Comparison of ENCODE assay signal across 26 cellular contexts in genomic region chr4:74057588-74057987, GRCh38. TPM values are rescaled to one million over a fixed set of nuclear protein-coding genes. Genes with fewer than 3 reads are reported as not detected.
DNase-seq lines count a peak whose midpoint lies in the region; ATAC-seq and TF ChIP-seq lines count a peak whose summit lies in the region.
"Had no signal": no experiment of that assay in that cellular context is flagged by ENCODE, and none has a peak within 500 bp of the region (broad histone marks: within the 10 kb centered on the region; RNA-seq: fewer than 3 reads in every experiment).

No MANE protein-coding gene starts in this region.

- peaks cover 0 to 4% (median 0%) of the 10 kb centered on the region in 7 donors for H3K9me3 Mint-ChIP-seq in CD14-positive monocyte
- H3K9me3 Mint-ChIP-seq in GM23338 = peaks cover 3% of the 10 kb centered on the region; the same call in 1 of the 3 replicates
- peaks cover 14% of the 10 kb centered on the region for H3K9me3 Mint-ChIP-seq in WTC11
- H3K9me3 Mint-ChIP-seq: activated B cell treated with CpG ODN at 0.5 μM for 24 hours had no signal

- no peak overlapping the region for H2BK5ac ChIP-seq in mesenchymal stem cell (ENCODE audit: low read depth, low read length, poor library complexity, severe bottlenecking)

- H3K27me3 Mint-ChIP-seq in CD14-positive monocyte (ENCODE audit: low read depth in 3 of 3) (peaks cover 0 to 3% (median 0%) of the 10 kb centered on the region in 3 donors), GM23338 (ENCODE audit: insufficient read depth, low read depth, poor library complexity) (no peaks in the 10 kb centered on the region), WTC11 (ENCODE audit: low read depth) (no peaks in the 10 kb centered on the region)
- H3K27me3 Mint-ChIP-seq: activated CD8-positive, alpha-beta memory T cell treated with anti-CD3 and anti-CD28 coated beads, Interleukin-2, amount 10 ng/mL, durations not matched to agents 7 days and 5 days; CD4-positive, CD25-positive, alpha-beta regulatory T cell had no signal

- CTCF ChIA-PET in HEK293 (lab: Yijun Ruan, JAX) = no interaction called here
- CTCF ChIA-PET in WTC11 (lab: Charles Lee) = no interaction called here

- H2AFZ ChIP-seq in mesenchymal stem cell (ENCODE audit: low read depth, low read length) (no peak overlapping the region), GM23338 (no peak overlapping the region)
- H2AFZ ChIP-seq: parathyroid adenoma had no signal

- no peaks in the 10 kb centered on the region for H3F3A ChIP-seq in GM23338 (replicated peaks; ENCODE audit: low read depth)

- no peak overlapping the region for H2BK15ac ChIP-seq in mesenchymal stem cell (ENCODE audit: low read depth, poor library complexity, severe bottlenecking)

- POLR2A ChIA-PET in HEK293 (lab: Yijun Ruan, JAX) (no interaction called here), WTC11 (lab: Charles Lee) (no interaction called here)

- no peak overlapping the region for H4K8ac ChIP-seq in mesenchymal stem cell (ENCODE audit: low read length)

- WGBS in mesenchymal stem cell = 86% methylated on average over 1 of the region's 1 CpG

- no peak for ATAC-seq in GM23338
- no peak for ATAC-seq in WTC11
- ATAC-seq: activated CD8-positive, alpha-beta memory T cell treated with anti-CD3 and anti-CD28 coated beads, Interleukin-2, amount 10 ng/mL, durations not matched to agents 7 days and 5 days; body of pancreas had no signal

- H3K4me2 ChIP-seq in mesenchymal stem cell (ENCODE audit: low read length, poor library complexity, severe bottlenecking) (no peak overlapping the region), GM23338 (no peak overlapping the region)

- H3K4me1 ChIP-seq in HEK293 (ENCODE audit: control insufficient read depth, insufficient read depth, low read length) (no peaks in the 10 kb centered on the region; the same call in 1 of the 2 replicates), mesenchymal stem cell (ENCODE audit: control insufficient read depth, insufficient read depth, low read depth, low read length) (no peaks in the 10 kb centered on the region), GM23338 (ENCODE audit: insufficient read depth) (peaks cover 16% of the 10 kb centered on the region)
- H3K4me1 ChIP-seq: body of pancreas, parathyroid adenoma, right atrium auricular region had no signal

- no peak overlapping the region for H2AK5ac ChIP-seq in mesenchymal stem cell (ENCODE audit: low read length, severe bottlenecking)

- no peaks in the 10 kb centered on the region for H3K36me3 ChIP-seq in HEK293 (ENCODE audit: control insufficient read depth in 2 of 2, insufficient read depth in 1 of 2, low read length in 2 of 2)
- no peaks in the 10 kb centered on the region for H3K36me3 ChIP-seq in SK-N-MC (ENCODE audit: insufficient read depth, low read length)
- H3K36me3 ChIP-seq in mesenchymal stem cell (ENCODE audit: control insufficient read depth in 1 of 2, insufficient read depth in 2 of 2, low read depth in 1 of 2, low read length in 2 of 2) = no peaks in the 10 kb centered on the region
- H3K36me3 ChIP-seq in GM23338 (ENCODE audit: insufficient read depth) = no peaks in the 10 kb centered on the region
- H3K36me3 ChIP-seq: right atrium auricular region had no signal

- H3K79me2 ChIP-seq in GM23338 (replicated peaks; ENCODE audit: insufficient read depth) = no peaks in the 10 kb centered on the region
- H3K79me2 ChIP-seq: parathyroid adenoma had no signal

- no peak overlapping the region for H3K23ac ChIP-seq in mesenchymal stem cell (ENCODE audit: low read length in 2 of 2)

- H3K4me3 ChIP-seq in HEK293 (ENCODE audit: low read depth, low read length) (no peak overlapping the region), SK-N-MC (no peak overlapping the region), mesenchymal stem cell (ENCODE audit: insufficient read depth in 1 of 2, low read depth in 1 of 2, low read length in 2 of 2) (no peak overlapping the region), GM23338 (no peak overlapping the region)
- H3K4me3 ChIP-seq: body of pancreas, lung, right atrium auricular region had no signal

- H4K20me1 ChIP-seq in GM23338 (replicated peaks; ENCODE audit: insufficient read depth) = no peaks in the 10 kb centered on the region

- H2BK12ac ChIP-seq in mesenchymal stem cell (ENCODE audit: low read length in 2 of 2) = no peak overlapping the region

- no peak overlapping the region for H4K91ac ChIP-seq in mesenchymal stem cell (ENCODE audit: low read length)

- DNase-seq in CD14-positive monocyte (ENCODE audit: low spot score) (no peak), SK-N-MC (ENCODE audit: low read depth, low spot score) (no peak), mesenchymal stem cell (peak; percentile 10), GM23338 (ENCODE audit: low spot score) (no peak), hepatic stellate cell (ENCODE audit: low spot score) (no peak), WTC11 (ENCODE audit: low spot score) (no peak)
- DNase-seq: activated B cell treated with CpG ODN at 0.5 μM for 24 hours; activated CD4-positive, alpha-beta T cell treated with anti-CD3 and anti-CD28 coated beads, Interleukin-2, amount 50 U/mL, for 1 hour; activated CD8-positive, alpha-beta memory T cell treated with anti-CD3 and anti-CD28 coated beads, Interleukin-2, amount 10 ng/mL, durations not matched to agents 7 days and 5 days; activated naive CD4-positive, alpha-beta T cell; activated T-cell treated with anti-CD3 and anti-CD28 coated beads, Interleukin-2, amount 50 U/mL, for 48 hours; body of pancreas; CD4-positive, CD25-positive, alpha-beta regulatory T cell; DMS 273 treated with DMSO at 0.1 percent for 48 hours; GOT3; NCI-H446 treated with DMSO at 0.1 percent for 48 hours; SHP77; stimulated activated CD4-positive, alpha-beta T cell treated with anti-CD3 and anti-CD28 coated beads, Interleukin-2, amount 100 ng/mL, for 48 hours; SW 1271; T1000; trophoblast cell had no signal

- H3K36me3 Mint-ChIP-seq in CD14-positive monocyte = no peaks in the 10 kb centered on the region
- H3K36me3 Mint-ChIP-seq in GM23338 (ENCODE audit: low read depth) = peaks cover 6% of the 10 kb centered on the region; the same call in 1 of the 3 replicates
- peaks cover 8% of the 10 kb centered on the region for H3K36me3 Mint-ChIP-seq in WTC11
- H3K36me3 Mint-ChIP-seq: activated CD8-positive, alpha-beta memory T cell treated with anti-CD3 and anti-CD28 coated beads, Interleukin-2, amount 10 ng/mL, durations not matched to agents 7 days and 5 days; CD4-positive, CD25-positive, alpha-beta regulatory T cell had no signal

- H3K27ac Mint-ChIP-seq in CD14-positive monocyte = peak overlapping the region in 6 of 7 donors; percentile 54 to 87 (median 82)
- no peak overlapping the region; the same call in 1 of the 2 replicates for H3K27ac Mint-ChIP-seq in GM23338
- H3K27ac Mint-ChIP-seq in WTC11 = no peak overlapping the region
- H3K27ac Mint-ChIP-seq: activated B cell treated with CpG ODN at 0.5 μM for 24 hours; activated CD8-positive, alpha-beta memory T cell treated with anti-CD3 and anti-CD28 coated beads, Interleukin-2, amount 10 ng/mL, durations not matched to agents 7 days and 5 days; CD4-positive, CD25-positive, alpha-beta regulatory T cell had no signal

- TF ChIP-seq CTCF in CD14-positive monocyte (IDR thresholded peaks at IDR 0.05) (no peak), HEK293 (tag by site-specific recombination; IDR thresholded peaks at IDR 0.05) (no peak), GM23338 (conservative IDR thresholded peaks at IDR 0.05; ENCODE audit: low read depth in 2 of 2) (no peak), WTC11 (IDR thresholded peaks at IDR 0.05) (no peak)

- H3K79me1 ChIP-seq in mesenchymal stem cell (replicated peaks; ENCODE audit: low read length, poor library complexity, severe bottlenecking) = no peaks in the 10 kb centered on the region

- H3K18ac ChIP-seq in mesenchymal stem cell (ENCODE audit: low read depth in 1 of 2, low read length in 2 of 2) = peak overlapping the region in 1 of 2 experiments; percentile 24

- H3K4me3 Mint-ChIP-seq in CD14-positive monocyte = no peak overlapping the region
- H3K4me3 Mint-ChIP-seq in GM23338 = no peak overlapping the region
- no peak overlapping the region for H3K4me3 Mint-ChIP-seq in WTC11
- H3K4me3 Mint-ChIP-seq: activated B cell treated with CpG ODN at 0.5 μM for 24 hours; activated CD8-positive, alpha-beta memory T cell treated with anti-CD3 and anti-CD28 coated beads, Interleukin-2, amount 10 ng/mL, durations not matched to agents 7 days and 5 days; CD4-positive, CD25-positive, alpha-beta regulatory T cell had no signal

- H3K9ac ChIP-seq in SK-N-MC (ENCODE audit: insufficient read length) (peak overlapping the region; percentile 74), mesenchymal stem cell (ENCODE audit: low read length) (peak overlapping the region; percentile 70)
- H3K9ac ChIP-seq: parathyroid adenoma had no signal

- no peak overlapping the region for H3K27ac ChIP-seq in HEK293 (ENCODE audit: extremely low read depth, low read depth, low read length)
- H3K27ac ChIP-seq in SK-N-MC = peak overlapping the region; percentile 99
- no peak overlapping the region for H3K27ac ChIP-seq in mesenchymal stem cell (ENCODE audit: low read length, poor library complexity, severe bottlenecking)
- no peak overlapping the region for H3K27ac ChIP-seq in GM23338 (ENCODE audit: low read depth)
- H3K27ac ChIP-seq: body of pancreas, parathyroid adenoma, right atrium auricular region had no signal

- intact Hi-C loops in CD14-positive monocyte (cut with micrococcal nuclease) = loop anchor here (2.0 to 5.0 kb wide), 2 partner anchors 40 to 41 kb away; partner anchors contain the start of gene CXCL2 (in 2 of the 2)

- H3K27me3 ChIP-seq in mesenchymal stem cell (ENCODE audit: control insufficient read depth in 1 of 2, insufficient read depth in 1 of 2, low read length in 2 of 2) = no peaks in the 10 kb centered on the region
- no peaks in the 10 kb centered on the region for H3K27me3 ChIP-seq in GM23338 (ENCODE audit: insufficient read depth)
- H3K27me3 ChIP-seq: body of pancreas, right atrium auricular region had no signal

- H3K4me1 Mint-ChIP-seq in CD14-positive monocyte (peaks cover 16% of the 10 kb centered on the region), GM23338 (peaks cover 24% of the 10 kb centered on the region), WTC11 (peaks cover 23% of the 10 kb centered on the region)
- H3K4me1 Mint-ChIP-seq: activated B cell treated with CpG ODN at 0.5 μM for 24 hours; activated CD8-positive, alpha-beta memory T cell treated with anti-CD3 and anti-CD28 coated beads, Interleukin-2, amount 10 ng/mL, durations not matched to agents 7 days and 5 days; CD4-positive, CD25-positive, alpha-beta regulatory T cell had no signal

- no peak overlapping the region for H2BK120ac ChIP-seq in mesenchymal stem cell (ENCODE audit: low read depth, low read length)

- no peak overlapping the region for H3K14ac ChIP-seq in mesenchymal stem cell (ENCODE audit: low read length in 2 of 2)

- 0 out of 2 replicates have a peak, but pooled peaks cover 3% of the 10 kb centered on the region for H3K9me2 ChIP-seq in GM23338 (ENCODE audit: insufficient read depth)

- peak overlapping the region in 1 of 2 experiments; percentile 51 for H3K4ac ChIP-seq in mesenchymal stem cell (ENCODE audit: low read depth in 1 of 2, low read length in 2 of 2)

- H3K9me3 ChIP-seq in HEK293 (ENCODE audit: control insufficient read depth, insufficient read depth, low read depth, low read length) = no peaks in the 10 kb centered on the region
- H3K9me3 ChIP-seq in SK-N-MC (ENCODE audit: low read depth, low read length) = no peaks in the 10 kb centered on the region; the same call in 1 of the 2 replicates
- H3K9me3 ChIP-seq in mesenchymal stem cell (ENCODE audit: control insufficient read depth, low read length) = peaks cover 2% of the 10 kb centered on the region
- H3K9me3 ChIP-seq: body of pancreas, right atrium auricular region had no signal

RNA-seq across cellular contexts. Expression of gene CXCL3, which starts 19.1 kb away (rescaled TPM):
- polyA plus RNA-seq in CD14-positive monocyte (1 to 10 TPM; 2.5 to 4.4 TPM), GM23338 (2016; fragmentation: Nextera tagmentation; extraction: Ambion mirVana) (15.9 and 19.5 TPM in 2 replicates)
- 3.8 TPM for polyA plus RNA-seq in mesenchymal stem cell (2013, experiment 1 of 2)
- 3.3 TPM for polyA plus RNA-seq in mesenchymal stem cell (2013, experiment 2 of 2)
- 3.6 and 8.3 TPM in 2 replicates for total RNA-seq in GM23338 (2014; rRNA removed; shearing (Covaris generic))
- total RNA-seq in WTC11 (2021) = 3.5 to 7.7 TPM (median 7.0 TPM) in 3 replicates
- total RNA-seq: activated B cell treated with CpG ODN at 0.5 μM for 24 hours; activated CD8-positive, alpha-beta memory T cell treated with anti-CD3 and anti-CD28 coated beads, Interleukin-2, amount 10 ng/mL, durations not matched to agents 7 days and 5 days; CD4-positive, CD25-positive, alpha-beta regulatory T cell had no signal
- polyA plus RNA-seq: CD4-positive, CD25-positive, alpha-beta regulatory T cell; neural cell had no signal

RNA-seq across cellular contexts. Expression of gene CXCL2, which starts 41.4 kb away (rescaled TPM):
- 10 to 100 TPM; 13.9 to 18.5 TPM for polyA plus RNA-seq in CD14-positive monocyte
- polyA plus RNA-seq in mesenchymal stem cell (2013, experiment 1 of 2) = 33.7 TPM
- 28.7 TPM for polyA plus RNA-seq in mesenchymal stem cell (2013, experiment 2 of 2)
- 4.2 and 7.8 TPM in 2 replicates for total RNA-seq in GM23338 (2014; rRNA removed; shearing (Covaris generic))
- 3.3 TPM in 2 replicates for polyA plus RNA-seq in GM23338 (2016; fragmentation: Nextera tagmentation; extraction: Ambion mirVana)
- total RNA-seq in WTC11 (2021) = 1.4 to 1.9 TPM (median 1.7 TPM) in 3 replicates
- total RNA-seq: activated CD8-positive, alpha-beta memory T cell treated with anti-CD3 and anti-CD28 coated beads, Interleukin-2, amount 10 ng/mL, durations not matched to agents 7 days and 5 days had no signal
- polyA plus RNA-seq: CD4-positive, CD25-positive, alpha-beta regulatory T cell; neural cell had no signal

RNA-seq across cellular contexts. Expression of gene CXCL5, which starts 59.1 kb away (rescaled TPM):
- polyA plus RNA-seq in CD14-positive monocyte (under 1 TPM in 1 of 2 donors, not detected in 1; 0.15 TPM), GM23338 (2016; fragmentation: Nextera tagmentation; extraction: Ambion mirVana) (6.3 and 7.5 TPM in 2 replicates)
- polyA plus RNA-seq in mesenchymal stem cell (2013, experiment 1 of 2) = 0.94 TPM
- polyA plus RNA-seq in mesenchymal stem cell (2013, experiment 2 of 2) = 1.3 TPM
- total RNA-seq in GM23338 (2014; rRNA removed; shearing (Covaris generic)) = 7.6 and 8.7 TPM in 2 replicates
- total RNA-seq in WTC11 (2021) = 3.6 to 8.8 TPM (median 8.1 TPM) in 3 replicates
- total RNA-seq: activated B cell treated with CpG ODN at 0.5 μM for 24 hours; activated CD8-positive, alpha-beta memory T cell treated with anti-CD3 and anti-CD28 coated beads, Interleukin-2, amount 10 ng/mL, durations not matched to agents 7 days and 5 days; body of pancreas; right atrium auricular region had no signal
- polyA plus RNA-seq: CD4-positive, CD25-positive, alpha-beta regulatory T cell; neural cell had no signal

Comparison
In these comparisons a context has a peak if more than half of its experiments do, and no peak if none do; other contexts are left out.
1. H3K27ac Mint-ChIP-seq: peak in CD14-positive monocyte (6 of 7); none in GM23338 (single experiment) and WTC11 (single experiment).